ENCODE assay signal across 8 cellular contexts in the genomic region with DNA sequence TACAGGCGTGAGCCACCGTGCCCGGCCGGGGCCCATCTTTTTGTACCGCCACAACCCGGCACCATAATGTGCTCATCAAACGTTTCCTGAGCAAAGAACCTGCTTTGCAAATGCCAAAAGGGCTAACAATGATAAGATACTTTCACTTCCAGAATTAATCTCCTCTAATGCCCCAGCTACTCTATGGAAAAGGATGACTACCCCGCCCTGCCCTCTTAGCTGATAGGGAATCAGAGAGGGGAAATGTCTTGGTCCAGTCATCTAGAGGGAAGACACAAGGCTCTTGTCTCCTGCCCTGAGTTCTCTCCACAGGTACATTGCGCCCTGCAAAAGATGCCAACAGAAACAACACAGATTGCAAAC. TPM values are rescaled to one million over a fixed set of nuclear protein-coding genes. Genes with fewer than 3 reads are reported as not detected.
DNase-seq lines count a peak whose midpoint lies in the region; ATAC-seq and TF ChIP-seq lines count a peak whose summit lies in the region.

No MANE protein-coding gene starts in this region.

- H3K4me1 Mint-ChIP-seq in naive B cell, result peaks cover 12 to 22% (median 17%) of the 10 kb centered on the region in 3 donors

- H3K27ac ChIP-seq in HL-60 (replicated peaks) (peak overlapping the region; percentile 21), breast epithelium (peak overlapping the region in 1 of 2 donors; percentile 48)

- H3K4me1 ChIP-seq in BE2C (no peaks in the 10 kb centered on the region; the same call in 1 of the 2 replicates), breast epithelium (no peaks in the 10 kb centered on the region)

- H3K27me3 Mint-ChIP-seq in naive B cell, result no peaks in the 10 kb centered on the region

- intact Hi-C loops in breast epithelium (cut with DNase I; ENCODE audit: low total_unique reads), result no loop called here

- no peaks in the 10 kb centered on the region for H3K27me3 ChIP-seq in BE2C
- no peaks in the 10 kb centered on the region for H3K27me3 ChIP-seq in HL-60 (ENCODE audit: insufficient read depth, poor library complexity, severe bottlenecking)
- no peaks in the 10 kb centered on the region for H3K27me3 ChIP-seq in breast epithelium

- no peak for ATAC-seq in naive B cell (ENCODE audit: low read depth in 2 of 2)
- ATAC-seq in GM21381 (IDR thresholded peaks at IDR 0.05; ENCODE audit: unreplicated experiment), result no peak
- ATAC-seq in GM18505 (IDR thresholded peaks at IDR 0.05; ENCODE audit: unreplicated experiment), result no peak

- H3K36me3 Mint-ChIP-seq in naive B cell, result peaks cover 0 to 6% of the 10 kb centered on the region in 2 donors

- H3K36me3 ChIP-seq in BE2C, result no peaks in the 10 kb centered on the region
- no peaks in the 10 kb centered on the region for H3K36me3 ChIP-seq in breast epithelium

- H3K4me3 Mint-ChIP-seq in naive B cell, result peak overlapping the region; percentile 87 to 93 (median 88)

- H3K4me3 ChIP-seq in BE2C (ENCODE audit: low read depth, low read length) (peak overlapping the region; percentile 72), HL-60 (replicated peaks; ENCODE audit: insufficient read depth, low read length) (peak overlapping the region; percentile 96), breast epithelium (peak overlapping the region; percentile 58 to 82 (median 77))

- TF ChIP-seq POLR2A in breast epithelium (IDR thresholded peaks at IDR 0.05) (no peak), GM18505 (IDR thresholded peaks at IDR 0.05; ENCODE audit: borderline replicate concordance, extremely low read depth, insufficient read depth, insufficient read length) (no peak)

- TF ChIP-seq CTCF in BE2C (IDR thresholded peaks at IDR 0.05; ENCODE audit: low read depth, low read length) (no peak), HL-60 (IDR thresholded peaks at IDR 0.05; ENCODE audit: insufficient read depth, low read length) (no peak), breast epithelium (IDR thresholded peaks at IDR 0.05) (no peak)

- H3K9me3 ChIP-seq in BE2C, result no peaks in the 10 kb centered on the region
- no peaks in the 10 kb centered on the region for H3K9me3 ChIP-seq in breast epithelium

- DNase-seq in BE2C, result no peak
- DNase-seq in HL-60 (ENCODE audit: low read depth in 1 of 2, low spot score in 1 of 2), result no peak
- DNase-seq in breast epithelium (ENCODE audit: low spot score in 2 of 2), result no peak
- no peak for DNase-seq in naive B cell
- no peak for DNase-seq in GM03348 (ENCODE audit: low spot score)
- no peak for DNase-seq in NCI-H146 (lab: John Stamatoyannopoulos, UW)

- H3K27ac Mint-ChIP-seq in naive B cell, result peak overlapping the region in 3 of 6 donors; percentile 16 to 50 (median 49)

- H3K9me3 Mint-ChIP-seq in naive B cell, result no peaks in the 10 kb centered on the region

RNA-seq across cellular contexts. Expression of gene TTLL1, which starts 0.6 kb away (rescaled TPM):
- polyA plus RNA-seq in BE2C (2012; ENCODE audit: insufficient read depth, insufficient read length, low read depth), result 12.1 TPM
- total RNA-seq in breast epithelium, result 1 to 10 TPM; 4.6 to 6.4 (median 5.2) TPM
- 1 to 10 TPM in 5 of 6 donors, under 1 TPM in 1; 0.60 to 4.1 (median 2.7) TPM for polyA plus RNA-seq in naive B cell (ENCODE audit: low read depth in 6 of 6)

RNA-seq across cellular contexts. Expression of gene BIK, which starts 22.0 kb away (rescaled TPM):
- 1.7 TPM for polyA plus RNA-seq in BE2C (2012; ENCODE audit: insufficient read depth, insufficient read length, low read depth)
- total RNA-seq in breast epithelium, result 10 to 100 TPM in 2 of 3 donors, not detected in 1; 22.6 to 25.0 TPM
- under 1 TPM in 3 of 6 donors, not detected in 3; 0.49 to 0.86 (median 0.78) TPM for polyA plus RNA-seq in naive B cell (ENCODE audit: low read depth in 6 of 6)

RNA-seq across cellular contexts. Expression of gene MCAT, which starts 54.6 kb away (rescaled TPM):
- polyA plus RNA-seq in BE2C (2012; ENCODE audit: insufficient read depth, insufficient read length, low read depth), result 83.2 TPM
- total RNA-seq in breast epithelium, result 10 to 100 TPM; 18.6 to 31.1 (median 26.2) TPM
- polyA plus RNA-seq in naive B cell (ENCODE audit: low read depth in 6 of 6), result 10 to 100 TPM in 1 of 6 donors, 1 to 10 TPM in 5; 6.1 to 11.4 (median 7.6) TPM
